Comparison of ENCODE assay signal across 15 cellular contexts in the genomic region with DNA sequence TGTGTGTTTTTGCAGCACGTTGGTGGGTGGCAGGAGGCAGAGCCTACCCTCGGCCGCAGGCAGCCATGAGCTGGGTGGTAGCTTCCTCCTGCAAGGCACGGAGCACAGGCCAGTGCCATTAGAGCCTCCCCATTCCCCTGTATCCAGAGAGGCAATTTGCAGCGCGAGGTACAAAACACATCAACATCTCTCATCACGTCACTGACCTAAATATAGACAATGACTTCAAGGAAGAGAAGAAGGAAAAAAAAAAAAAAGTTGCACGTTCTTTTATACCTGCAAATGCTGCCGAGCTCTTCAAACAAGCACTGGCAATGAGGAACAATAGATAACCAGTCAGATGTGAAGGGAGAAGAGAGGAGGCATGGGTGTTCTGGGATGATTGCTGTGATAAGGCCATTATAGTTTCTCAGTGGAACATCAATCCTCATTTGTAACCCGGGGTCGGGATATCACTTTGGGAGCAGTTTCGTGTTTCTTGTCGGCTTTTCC.
A peak's percentile ranks its signal among the peaks of the same experiment; 100 is the strongest.
DNase-seq lines count a peak whose midpoint lies in the region; ATAC-seq and TF ChIP-seq lines count a peak whose summit lies in the region.
"Had no signal": no experiment of that assay in that cellular context is flagged by ENCODE, and none has a peak within 500 bp of the region (broad histone marks: within the 10 kb centered on the region; RNA-seq: fewer than 3 reads in every experiment).

No MANE protein-coding gene starts in this region.

- H3K36me3 Mint-ChIP-seq in nephron (ENCODE audit: low read depth), result peaks cover 12% of the 10 kb centered on the region

- H3K4me3 Mint-ChIP-seq in nephron, result no peak overlapping the region

- H3K27me3 Mint-ChIP-seq in nephron (ENCODE audit: low read depth), result no peaks in the 10 kb centered on the region

- TF ChIP-seq CTCF in nephron (IDR thresholded peaks at IDR 0.05; ENCODE audit: unreplicated experiment in 3 of 3), result no peak

- peak; percentile 81 for DNase-seq in G401 (ENCODE audit: low spot score)
- peak; percentile 84 for DNase-seq in NCI-H146 treated with DMSO at 0.1 percent for 48 hours (lab: John Stamatoyannopoulos, UW; ENCODE audit: unreplicated experiment)
- peak; percentile 57 for DNase-seq in cerebellum (ENCODE audit: low spot score)
- DNase-seq: amniotic stem cell, Kasumi-1, NCI-H2171, spleen, stomach, WERI-Rb-1 had no signal

- in situ Hi-C loops in G401 (cut with HindIII; ENCODE audit: low sequenced_read_pairs), result no loop called here

- peaks cover 12% of the 10 kb centered on the region for H3K4me1 Mint-ChIP-seq in nephron

- ATAC-seq in GM19324 (IDR thresholded peaks at IDR 0.05; ENCODE audit: low FRiP score, unreplicated experiment) (no peak), GM19395 (IDR thresholded peaks at IDR 0.05; ENCODE audit: unreplicated experiment) (no peak), HG03139 (IDR thresholded peaks at IDR 0.05; ENCODE audit: unreplicated experiment) (no peak), HG03460 (IDR thresholded peaks at IDR 0.05; ENCODE audit: unreplicated experiment) (no peak)

- H3K9me3 Mint-ChIP-seq in nephron, result no peaks in the 10 kb centered on the region
- H3K9me3 Mint-ChIP-seq: activated T-helper 2 cell treated with anti-CD3 and anti-CD28 coated beads, Interferon-gamma antibody, Interleukin-2, Interleukin-4, amounts not matched to agents 10 μg/mL and 5 μg/mL and 100 μg/mL, durations not matched to agents 14 hours and 24 hours and 36 hours had no signal

- peak overlapping the region; percentile 33 to 49 (median 41) for H3K27ac Mint-ChIP-seq in nephron
- H3K27ac Mint-ChIP-seq: activated T-helper 2 cell treated with anti-CD3 and anti-CD28 coated beads, Interferon-gamma antibody, Interleukin-2, Interleukin-4, amounts not matched to agents 10 μg/mL and 5 μg/mL and 100 μg/mL, durations not matched to agents 14 hours and 24 hours and 36 hours had no signal
